27 cellular contexts compared by ENCODE assay signal in genomic region chr5:58381566-58381965, GRCh38.
"Had no signal": no experiment of that assay in that cellular context is flagged by ENCODE, and none has a peak within 500 bp of the region (broad histone marks: within the 10 kb centered on the region; RNA-seq: fewer than 3 reads in every experiment).

No MANE protein-coding gene starts in this region.

- H3K27me3 ChIP-seq: brain microvascular endothelial cell, dorsolateral prefrontal cortex, esophagus muscularis mucosa, gastroesophageal sphincter, heart right ventricle, hepatocyte had no signal

- H3K4me1 ChIP-seq: esophagus muscularis mucosa, gastroesophageal sphincter, heart right ventricle had no signal

- H2AFZ ChIP-seq: hepatocyte had no signal

- ATAC-seq: activated CD4-positive, alpha-beta T cell treated with anti-CD3 and anti-CD28 coated beads for 36 hours; activated CD8-positive, alpha-beta memory T cell treated with anti-CD3 and anti-CD28 coated beads, Interleukin-2, amount 10 ng/mL, durations not matched to agents 7 days and 5 days; activated CD8-positive, alpha-beta T cell treated with anti-CD3 and anti-CD28 coated beads, Interleukin-2, amount 10 ng/mL, durations not matched to agents 7 days and 5 days; activated naive CD4-positive, alpha-beta T cell treated with anti-CD3 and anti-CD28 coated beads, Interleukin-2, amount 50 U/mL, for 72 hours; activated T-cell treated with anti-CD3 and anti-CD28 coated beads, Interleukin-2, amount 50 U/mL, for 72 hours; gastroesophageal sphincter had no signal

- H3K27ac ChIP-seq: brain microvascular endothelial cell, coronary artery, dorsolateral prefrontal cortex, esophagus muscularis mucosa, gastroesophageal sphincter, heart right ventricle, hepatocyte had no signal

- DNase-seq: activated CD4-positive, alpha-beta memory T cell treated with anti-CD3 and anti-CD28 coated beads for 36 hours; activated CD4-positive, alpha-beta T cell treated with anti-CD3 and anti-CD28 coated beads for 36 hours; activated CD4-positive, alpha-beta T cell treated with anti-CD3 and anti-CD28 coated beads, Interleukin-2, amount 10 ng/mL, durations not matched to agents 24 days and 14 days; activated CD4-positive, CD25-positive, alpha-beta regulatory T cell; activated CD4-positive, CD25-positive, alpha-beta regulatory T cell treated with anti-CD3 and anti-CD28 coated beads, Interleukin-2, amount 50 U/mL, for 72 hours; activated CD8-positive, alpha-beta memory T cell treated with anti-CD3 and anti-CD28 coated beads, Interleukin-2, amount 10 ng/mL, durations not matched to agents 7 days and 5 days; activated CD8-positive, alpha-beta memory T cell treated with anti-CD3 and anti-CD28 coated beads, Interleukin-2, amount 50 U/mL, for 4 hours; activated CD8-positive, alpha-beta T cell treated with anti-CD3 and anti-CD28 coated beads, Interleukin-2, amount 10 ng/mL, durations not matched to agents 7 days and 5 days; activated gamma-delta T cell; activated naive CD4-positive, alpha-beta T cell; activated naive CD4-positive, alpha-beta T cell treated with anti-CD3 and anti-CD28 coated beads, Interleukin-2, amount 10 ng/mL, durations not matched to agents 7 days and 5 days; activated naive CD8-positive, alpha-beta T cell treated with anti-CD3 and anti-CD28 coated beads, Interleukin-2, amount 10 ng/mL, durations not matched to agents 7 days and 5 days; activated T-cell treated with anti-CD3 and anti-CD28 coated beads, Interleukin-2, amount 50 U/mL, for 24 hours; activated T-cell treated with anti-CD3 and anti-CD28 coated beads, Interleukin-2, amount 50 U/mL, for 72 hours; anterior cingulate cortex; brain microvascular endothelial cell; dorsolateral prefrontal cortex; effector memory CD4-positive, alpha-beta T cell; erythroblast; foreskin melanocyte; T-helper 2 cell had no signal

- H3K79me2 ChIP-seq: hepatocyte had no signal

- H3K36me3 ChIP-seq: brain microvascular endothelial cell, esophagus muscularis mucosa, gastroesophageal sphincter, heart right ventricle had no signal

- H3K4me3 ChIP-seq: coronary artery, dorsolateral prefrontal cortex, esophagus muscularis mucosa, gastroesophageal sphincter, heart right ventricle, hepatocyte had no signal

- H3K4me2 ChIP-seq: hepatocyte had no signal
